In genomic region chr10:13346912-13347234, GRCh38 we compare ENCODE assay signal across 8 cellular contexts. TPM values are rescaled to one million over a fixed set of nuclear protein-coding genes. Genes with fewer than 3 reads are reported as not detected.
DNase-seq lines count a peak whose midpoint lies in the region; ATAC-seq, FAIRE-seq and TF ChIP-seq lines count a peak whose summit lies in the region.

No MANE protein-coding gene starts in this region.

- intact Hi-C loops in PC-3 (cut with micrococcal nuclease), result no loop called here

- no peaks in the 10 kb centered on the region for H3K27me3 ChIP-seq in PC-3 (ENCODE audit: low read length)
- no peaks in the 10 kb centered on the region for H3K27me3 ChIP-seq in parathyroid adenoma (ENCODE audit: control insufficient read depth, insufficient read depth, low read length)

- CTCF ChIA-PET in PC-3 (lab: Charles Lee), result no interaction called here

- TF ChIP-seq CTCF in PC-3 (conservative IDR thresholded peaks at IDR 0.05; ENCODE audit: low read depth, low read length) (no peak), epithelial cell of proximal tubule (conservative IDR thresholded peaks at IDR 0.05; ENCODE audit: low read depth, low read length) (no peak), parathyroid adenoma (IDR thresholded peaks at IDR 0.05) (no peak)

- H3F3A ChIP-seq in PC-3 (ENCODE audit: low read length, unreplicated experiment), result no peaks in the 10 kb centered on the region

- ATAC-seq in PC-3 (no peak), GM19351 (IDR thresholded peaks at IDR 0.05; ENCODE audit: unreplicated experiment) (no peak), GM21717 (IDR thresholded peaks at IDR 0.05; ENCODE audit: unreplicated experiment) (no peak)

- H3K4me3 ChIP-seq in PC-3 (ENCODE audit: low read length), result peak overlapping the region; percentile 77
- H3K4me3 ChIP-seq in epithelial cell of proximal tubule (ENCODE audit: low read depth, low read length), result peak overlapping the region; percentile 85
- peak overlapping the region; percentile 77 for H3K4me3 ChIP-seq in parathyroid adenoma (ENCODE audit: low read depth, low read length)

- 0 out of 2 replicates have a peak overlapping the region, but pooled peaks have one; percentile 20 for H3K27ac ChIP-seq in PC-3 (ENCODE audit: low read length)
- peak overlapping the region; percentile 88 for H3K27ac ChIP-seq in parathyroid adenoma

- POLR2A ChIA-PET in PC-3 (lab: Charles Lee; ENCODE audit: unreplicated experiment), result no interaction called here

- H4K20me1 ChIP-seq in PC-3 (ENCODE audit: low read length), result no peaks in the 10 kb centered on the region

- H3K9ac ChIP-seq in PC-3 (ENCODE audit: low read length) (peak overlapping the region; percentile 87), parathyroid adenoma (peak overlapping the region; percentile 92)

- no TSS peak for BruUV-seq in PC-3 (replicated peaks; lab: Mats Ljungman, UMichigan)

- H3K4me1 ChIP-seq in PC-3 (ENCODE audit: insufficient read depth, low read length) (peaks cover 12% of the 10 kb centered on the region), parathyroid adenoma (peaks cover 4% of the 10 kb centered on the region)

- H3K4me2 ChIP-seq in PC-3 (ENCODE audit: low read length), result peak overlapping the region; percentile 97
- peak overlapping the region; percentile 90 for H3K4me2 ChIP-seq in parathyroid adenoma (ENCODE audit: low read length)

- FAIRE-seq in GM19239 (lab: Jason Lieb, UNC), result no peak

- no peaks in the 10 kb centered on the region for H3K9me2 ChIP-seq in PC-3 (replicated peaks; ENCODE audit: low read length)

- H3K79me2 ChIP-seq in PC-3 (ENCODE audit: low read length) (peaks cover 46% of the 10 kb centered on the region), parathyroid adenoma (peaks cover 13% of the 10 kb centered on the region)

- H3K36me3 ChIP-seq in PC-3 (ENCODE audit: low read depth, low read length), result no peaks in the 10 kb centered on the region
- H3K36me3 ChIP-seq in parathyroid adenoma (ENCODE audit: control insufficient read depth, insufficient read depth, low read length), result no peaks in the 10 kb centered on the region

- H2AFZ ChIP-seq in PC-3 (ENCODE audit: low read length) (peak overlapping the region; percentile 59; the same call in 1 of the 2 replicates), parathyroid adenoma (peak overlapping the region; percentile 79)

- peak; percentile 31 for DNase-seq in ELF-1 (ENCODE audit: low read depth, low spot score)
- no peak for DNase-seq in PC-3
- no peak for DNase-seq in epithelial cell of proximal tubule (ENCODE audit: low read depth)
- DNase-seq in NCI-H748 treated with DMSO at 0.1 percent for 48 hours (lab: John Stamatoyannopoulos, UW), result no peak
- DNase-seq in GM19239 (ENCODE audit: insufficient read length, low spot score), result no peak

- H3K9me3 ChIP-seq in PC-3 (ENCODE audit: low read length), result no peaks in the 10 kb centered on the region
- no peaks in the 10 kb centered on the region for H3K9me3 ChIP-seq in parathyroid adenoma (ENCODE audit: control insufficient read depth, low read length)

RNA-seq across cellular contexts. Expression of gene SEPHS1, which starts 1.2 kb away (rescaled TPM):
- 40.4 and 42.5 TPM in 2 replicates for total RNA-seq in PC-3 (2014; rRNA removed)
- 38.2 and 83.9 TPM in 2 replicates for total RNA-seq in epithelial cell of proximal tubule

RNA-seq across cellular contexts. Expression of gene PHYH, which starts 47.0 kb away (rescaled TPM):
- total RNA-seq in PC-3 (2014; rRNA removed), result 4.4 and 13.2 TPM in 2 replicates
- 12.9 and 20.0 TPM in 2 replicates for total RNA-seq in epithelial cell of proximal tubule
